25 cellular contexts compared by ENCODE assay signal in genomic region chr1:193110246-193110645, GRCh38.
"Had no signal": no experiment of that assay in that cellular context is flagged by ENCODE, and none has a peak within 500 bp of the region (broad histone marks: within the 10 kb centered on the region; RNA-seq: fewer than 3 reads in every experiment).

No MANE protein-coding gene starts in this region.

- H3K9me3 ChIP-seq: esophagus squamous epithelium, gastroesophageal sphincter, mucosa of descending colon, suprapubic skin, tibial nerve had no signal

- H3K9ac ChIP-seq: neural progenitor cell had no signal

- H3K4me1 ChIP-seq: neural progenitor cell had no signal

- H3K36me3 ChIP-seq: esophagus squamous epithelium, gastroesophageal sphincter, neural progenitor cell, suprapubic skin, tibial nerve had no signal

- H2AFZ ChIP-seq: neural progenitor cell had no signal

- H3K4me3 ChIP-seq: esophagus squamous epithelium, gastroesophageal sphincter, mucosa of descending colon, neural progenitor cell, suprapubic skin, tibial nerve had no signal

- DNase-seq: activated CD4-positive, alpha-beta T cell treated with anti-CD3 and anti-CD28 coated beads for 4 hours; activated CD4-positive, alpha-beta T cell treated with anti-CD3 and anti-CD28 coated beads, Interleukin-2, amount 50 U/mL, for 48 hours; activated CD4-positive, CD25-positive, alpha-beta regulatory T cell; activated CD8-positive, alpha-beta memory T cell treated with anti-CD3 and anti-CD28 coated beads, Interleukin-2, amount 50 U/mL, for 48 hours; activated naive CD4-positive, alpha-beta T cell treated with Interleukin-2 at 50 U/mL for 16 hours; activated T-cell treated with anti-CD3 and anti-CD28 coated beads, Interleukin-2, amount 50 U/mL, for 4 hours; amygdala; cerebellar nuclear complex; cortex of kidney; endodermal cell; esophagus squamous epithelium; head of caudate nucleus; hypothalamus; left ventricle myocardium superior; mesendoderm; mucosa of descending colon; naive thymus-derived CD8-positive, alpha-beta T cell; stimulated activated CD4-positive, alpha-beta T cell treated with anti-CD3 and anti-CD28 coated beads, Interleukin-12 subunit alpha, Interleukin-12 subunit beta, amount 100 ng/mL, for 4 hours; stimulated activated CD4-positive, alpha-beta T cell treated with anti-CD3 and anti-CD28 coated beads, Interleukin-4, amount 100 ng/mL, for 4 hours; stimulated activated naive CD8-positive, alpha-beta T cell treated with anti-CD3 and anti-CD28 coated beads, Interleukin-15, amount 100 ng/mL, for 72 hours; T-helper 17 cell had no signal

- H3K27me3 ChIP-seq: esophagus squamous epithelium, gastroesophageal sphincter, neural progenitor cell, suprapubic skin, tibial nerve had no signal

- H3K4me2 ChIP-seq: neural progenitor cell had no signal

- H3K27ac ChIP-seq: esophagus squamous epithelium, neural progenitor cell, suprapubic skin had no signal
